Comparison of ENCODE assay signal across 1 cellular context in the genomic region with DNA sequence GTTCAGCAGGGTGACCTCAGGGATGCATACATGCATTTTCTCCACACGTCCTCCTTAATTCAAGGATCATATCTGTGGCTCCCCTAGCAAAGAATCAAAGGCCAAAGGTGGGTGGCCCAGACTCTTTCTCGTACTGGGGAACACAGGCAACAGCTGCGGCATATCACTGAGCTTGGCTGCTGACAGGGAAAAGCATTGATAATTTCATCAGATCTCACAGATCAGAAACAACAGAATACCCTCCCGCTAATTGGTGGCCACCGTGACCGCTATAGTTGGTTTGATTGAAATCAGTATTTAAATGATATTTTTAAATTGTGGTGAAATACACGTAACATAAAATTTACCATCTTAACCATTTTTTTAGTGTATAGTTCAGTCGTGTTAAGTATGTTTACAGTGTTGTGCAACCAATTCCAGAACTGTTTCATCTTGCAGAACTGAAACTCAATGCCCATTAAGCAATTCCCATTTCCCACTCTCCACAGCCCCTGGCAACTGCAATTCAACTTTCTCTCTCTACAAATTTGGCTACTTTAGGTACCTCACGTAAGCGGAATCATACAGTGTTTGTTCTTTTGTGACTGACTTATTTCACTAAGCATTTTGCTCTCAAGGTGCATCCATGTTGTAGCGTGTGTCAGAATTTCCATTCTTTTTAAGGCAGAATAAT.
TF ChIP-seq lines count a peak whose summit lies in the region.

No MANE protein-coding gene starts in this region.

TF ChIP-seq in HepG2, 621 proteins besides CTCF, POLR2A, EP300 and RAD21 (continued from another document):
- TF ChIP-seq POGK (CRISPR knock-in tag; conservative IDR thresholded peaks at IDR 0.05) (no peak), CEBPG (CRISPR knock-in tag; IDR thresholded peaks at IDR 0.05) (peak; percentile 96), ZNF282 (IDR thresholded peaks at IDR 0.05; ENCODE audit: partially characterized antibody) (no peak), ZNF530 (CRISPR knock-in tag; IDR thresholded peaks at IDR 0.05; ENCODE audit: low read depth) (no peak), FOXJ3 (CRISPR knock-in tag; IDR thresholded peaks at IDR 0.05; ENCODE audit: borderline replicate concordance) (peak; percentile 52; the same call in 1 of the 2 replicates), KLF6 (CRISPR knock-in tag; IDR thresholded peaks at IDR 0.05) (no peak), MEF2D (CRISPR knock-in tag; IDR thresholded peaks at IDR 0.05) (0 out of 2 replicates have a peak, but pooled peaks have one; percentile 23), PLRG1 (conservative IDR thresholded peaks at IDR 0.05) (no peak), GATAD2A (CRISPR knock-in tag; IDR thresholded peaks at IDR 0.05) (peak; percentile 95), HNF4A (CRISPR knock-in tag; IDR thresholded peaks at IDR 0.05) (peak; percentile 49), SRSF9 (IDR thresholded peaks at IDR 0.05; ENCODE audit: borderline replicate concordance, insufficient read depth, low read depth, low read length, poor library complexity, severe bottlenecking) (no peak), RFX3 (CRISPR knock-in tag; IDR thresholded peaks at IDR 0.05) (no peak), SOX13 (IDR thresholded peaks at IDR 0.05) (0 out of 2 replicates have a peak, but pooled peaks have one; percentile 24), SOX13 (CRISPR knock-in tag; conservative IDR thresholded peaks at IDR 0.05 in 1 of 2, IDR thresholded peaks at IDR 0.05 in 1 of 2) (peak in 1 of 2 experiments; percentile 75; a peak in 1 of 4 replicates), CREB1 (IDR thresholded peaks at IDR 0.05) (no peak), CREB1 (CRISPR knock-in tag; IDR thresholded peaks at IDR 0.05) (peak; percentile 57), ZNF260 (CRISPR knock-in tag; IDR thresholded peaks at IDR 0.05; ENCODE audit: borderline replicate concordance, low read depth) (no peak)
